In the genomic region with DNA sequence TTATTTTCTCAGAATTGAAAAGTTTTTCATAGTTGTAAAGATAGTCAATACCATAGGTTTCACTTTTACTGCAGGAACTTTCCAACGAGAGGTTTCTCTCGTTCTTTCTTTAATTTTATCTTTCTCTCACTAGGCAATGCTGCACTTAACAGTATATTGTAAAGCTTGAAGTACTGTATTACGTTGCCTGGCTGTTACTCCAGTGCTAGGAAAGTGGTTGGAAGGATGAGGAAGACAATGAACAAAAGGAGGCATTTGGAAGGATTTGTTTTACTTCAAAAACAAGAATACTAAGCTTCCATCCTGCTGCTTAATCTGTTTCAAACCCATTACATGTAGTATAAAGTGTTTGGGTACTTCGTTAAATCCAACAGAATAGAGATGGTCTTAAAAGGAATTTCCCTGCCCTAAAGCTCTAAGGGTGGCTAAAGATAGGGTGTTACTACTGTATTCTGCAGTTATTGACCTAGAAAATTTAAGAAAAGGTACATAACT, we compare ENCODE assay signal across 8 cellular contexts. TPM values are rescaled to one million over a fixed set of nuclear protein-coding genes. Genes with fewer than 3 reads are reported as not detected.
A peak's percentile ranks its signal among the peaks of the same experiment; 100 is the strongest.
DNase-seq lines count a peak whose midpoint lies in the region; ATAC-seq, FAIRE-seq and TF ChIP-seq lines count a peak whose summit lies in the region.

No MANE protein-coding gene starts in this region.

- H3K36me3 ChIP-seq in cardiac muscle cell: peaks cover 4% of the 10 kb centered on the region
- H3K36me3 ChIP-seq in hepatocyte (replicated peaks; ENCODE audit: insufficient read depth, low read depth): no peaks in the 10 kb centered on the region
- no peaks in the 10 kb centered on the region for H3K36me3 ChIP-seq in small intestine (ENCODE audit: control insufficient read depth in 2 of 2, insufficient read depth in 2 of 2, low read length in 2 of 2)

- no peaks in the 10 kb centered on the region for H3K27me3 Mint-ChIP-seq in activated CD4-positive, alpha-beta memory T cell treated with anti-CD3 and anti-CD28 coated beads, Interleukin-2, amount 10 ng/mL, durations not matched to agents 7 days and 5 days

- POLR2A ChIA-PET in activated CD4-positive, alpha-beta memory T cell treated with anti-CD3 and anti-CD28 coated beads, Interleukin-2, amount 10 ng/mL, durations not matched to agents 7 days and 5 days (lab: Charles Lee): interaction anchor here (0.6 to 5.3 kb wide), 33 partner anchors 10 to 699 kb away, joined by 3 to 75 read pairs (median 4); a partner anchor contains a TSS

- peaks cover 46% of the 10 kb centered on the region for H3K4me1 Mint-ChIP-seq in activated CD4-positive, alpha-beta memory T cell treated with anti-CD3 and anti-CD28 coated beads, Interleukin-2, amount 10 ng/mL, durations not matched to agents 7 days and 5 days

- no peaks in the 10 kb centered on the region for H4K20me1 ChIP-seq in hepatocyte (ENCODE audit: insufficient read depth, poor library complexity, severe bottlenecking)

- peak overlapping the region; percentile 97 for H3K27ac Mint-ChIP-seq in activated CD4-positive, alpha-beta memory T cell treated with anti-CD3 and anti-CD28 coated beads, Interleukin-2, amount 10 ng/mL, durations not matched to agents 7 days and 5 days

- H3K79me2 ChIP-seq in hepatocyte: peaks cover 23% of the 10 kb centered on the region

- peak overlapping the region; percentile 72 for H2AFZ ChIP-seq in hepatocyte

- H3K4me2 ChIP-seq in hepatocyte: peak overlapping the region; percentile 76

- H3K4me3 Mint-ChIP-seq in activated CD4-positive, alpha-beta memory T cell treated with anti-CD3 and anti-CD28 coated beads, Interleukin-2, amount 10 ng/mL, durations not matched to agents 7 days and 5 days: peak overlapping the region; percentile 97

- H3K36me3 Mint-ChIP-seq in activated CD4-positive, alpha-beta memory T cell treated with anti-CD3 and anti-CD28 coated beads, Interleukin-2, amount 10 ng/mL, durations not matched to agents 7 days and 5 days (ENCODE audit: low read depth): peaks cover 9% of the 10 kb centered on the region

- FAIRE-seq in small intestine (lab: Jason Lieb, UNC): no peak

- H3K27me3 ChIP-seq in cardiac muscle cell (no peaks in the 10 kb centered on the region), hepatocyte (no peaks in the 10 kb centered on the region), small intestine (ENCODE audit: control insufficient read depth in 2 of 2, insufficient read depth in 2 of 2, low read length in 2 of 2) (no peaks in the 10 kb centered on the region)

- H3K4me1 ChIP-seq in cardiac muscle cell (ENCODE audit: low read depth): peaks cover 14% of the 10 kb centered on the region
- peaks cover 22% of the 10 kb centered on the region for H3K4me1 ChIP-seq in hepatocyte (ENCODE audit: insufficient read depth)
- H3K4me1 ChIP-seq in small intestine (ENCODE audit: control insufficient read depth in 2 of 2, insufficient read depth in 1 of 2, low read depth in 1 of 2, low read length in 1 of 2): peaks cover 0 to 9% of the 10 kb centered on the region in 2 donors

- CTCF ChIA-PET in activated CD4-positive, alpha-beta memory T cell treated with anti-CD3 and anti-CD28 coated beads, Interleukin-2, amount 10 ng/mL, durations not matched to agents 7 days and 5 days (lab: Charles Lee): interaction anchor here (1.1 to 1.9 kb wide), 5 partner anchors 100 to 295 kb away, joined by 3 to 4 read pairs (median 4); no protein-coding TSS in a partner anchor

- no peaks in the 10 kb centered on the region for H3K9me2 ChIP-seq in hepatocyte (replicated peaks; ENCODE audit: insufficient read depth)

- TF ChIP-seq CTCF in cardiac muscle cell (IDR thresholded peaks at IDR 0.05; ENCODE audit: low read depth, low read length) (no peak), hepatocyte (IDR thresholded peaks at IDR 0.05; ENCODE audit: poor library complexity) (no peak)

- DNase-seq in cardiac muscle cell (ENCODE audit: low read depth in 1 of 2, low spot score in 1 of 2): peak; percentile 3 to 34
- no peak for DNase-seq in Right ventricle myocardium inferior (ENCODE audit: missing footprints)
- DNase-seq in activated CD4-positive, alpha-beta memory T cell treated with anti-CD3 and anti-CD28 coated beads, Interleukin-2, amount 10 ng/mL, durations not matched to agents 7 days and 5 days: no peak
- DNase-seq in hepatocyte (ENCODE audit: low spot score): no peak
- DNase-seq in small intestine: no peak
- DNase-seq in NCI-H1436 (lab: John Stamatoyannopoulos, UW): no peak
- DNase-seq in activated CD4-positive, CD25-positive, alpha-beta regulatory T cell (lab: John Stamatoyannopoulos, UW): no peak
- DNase-seq in activated effector memory CD4-positive, alpha-beta T cell treated with anti-CD3 and anti-CD28 coated beads, Interleukin-2, amount 50 U/mL, for 16 hours: no peak

- no peaks in the 10 kb centered on the region for H3K9me3 Mint-ChIP-seq in activated CD4-positive, alpha-beta memory T cell treated with anti-CD3 and anti-CD28 coated beads, Interleukin-2, amount 10 ng/mL, durations not matched to agents 7 days and 5 days

- WGBS in hepatocyte (ENCODE audit: low lambda C conversion rate, missing lambda C conversion rate): 4% methylated on average over 4 of the region's 4 CpGs
- 3 to 7% (median 3%) methylated on average over 4 of the region's 4 CpGs for WGBS in small intestine, 3 donors

- no peak for ATAC-seq in Right ventricle myocardium inferior

- H3K9me3 ChIP-seq in cardiac muscle cell (ENCODE audit: low read depth) (no peaks in the 10 kb centered on the region), hepatocyte (ENCODE audit: low read depth) (no peaks in the 10 kb centered on the region), small intestine (ENCODE audit: control insufficient read depth, low read depth) (no peaks in the 10 kb centered on the region)

- H3K4me3 ChIP-seq in cardiac muscle cell (peak overlapping the region; percentile 70), hepatocyte (peak overlapping the region; percentile 33), small intestine (ENCODE audit: low read depth in 1 of 2, low read length in 2 of 2) (peak overlapping the region; percentile 40 to 88)

- H3K27ac ChIP-seq in cardiac muscle cell (peak overlapping the region; percentile 37), hepatocyte (peak overlapping the region; percentile 74), small intestine (ENCODE audit: low read depth in 1 of 2, low read length in 1 of 2) (peak overlapping the region; percentile 88 to 90)

- intact Hi-C loops in Right ventricle myocardium inferior (cut with DNase I): loop anchor here (2.0 to 10.0 kb wide), 3 partner anchors 132 to 286 kb away; a partner anchor contains a TSS

RNA-seq across cellular contexts. Expression of a gene that starts 0.6 kb away (rescaled TPM):
- total RNA-seq in cardiac muscle cell: 37.2 and 55.2 TPM in 2 replicates
- 77.3 and 78.8 TPM in 2 replicates for polyA plus RNA-seq in cardiac muscle cell
- 27.6 TPM for total RNA-seq in Right ventricle myocardium inferior
- 10 to 100 TPM; 21.0 to 28.0 TPM for total RNA-seq in activated CD4-positive, alpha-beta memory T cell treated with anti-CD3 and anti-CD28 coated beads, Interleukin-2, amount 10 ng/mL, durations not matched to agents 7 days and 5 days
- total RNA-seq in hepatocyte: 28.4 and 38.4 TPM in 2 replicates
- 55.8 and 70.8 TPM in 2 replicates for polyA plus RNA-seq in hepatocyte
- 10 to 100 TPM in 2 of 3 donors, 1 to 10 TPM in 1; 8.1 to 21.2 (median 12.7) TPM for polyA plus RNA-seq in small intestine

Comparison
In these comparisons a context has a peak if more than half of its experiments do, and no peak if none do; other contexts are left out.
1. DNase-seq: peak in cardiac muscle cell (2 of 2); none in Right ventricle myocardium inferior (single experiment), activated CD4-positive, alpha-beta memory T cell treated with anti-CD3 and anti-CD28 coated beads, Interleukin-2, amount 10 ng/mL, durations not matched to agents 7 days and 5 days (single experiment), hepatocyte (single experiment), small intestine (single experiment), NCI-H1436 (single experiment), activated CD4-positive, CD25-positive, alpha-beta regulatory T cell (0 of 4) and activated effector memory CD4-positive, alpha-beta T cell treated with anti-CD3 and anti-CD28 coated beads, Interleukin-2, amount 50 U/mL, for 16 hours (single experiment).
2. H3K27ac ChIP-seq: peak in every context shown above with its lines; median percentile 89 in small intestine; 74 in hepatocyte; 37 in cardiac muscle cell.
3. Peak in every context shown above with its lines, with median percentiles within 50 percentile points of each other: H3K4me3 ChIP-seq.